ENCODE assay signal across 9 cellular contexts in the genomic region with DNA sequence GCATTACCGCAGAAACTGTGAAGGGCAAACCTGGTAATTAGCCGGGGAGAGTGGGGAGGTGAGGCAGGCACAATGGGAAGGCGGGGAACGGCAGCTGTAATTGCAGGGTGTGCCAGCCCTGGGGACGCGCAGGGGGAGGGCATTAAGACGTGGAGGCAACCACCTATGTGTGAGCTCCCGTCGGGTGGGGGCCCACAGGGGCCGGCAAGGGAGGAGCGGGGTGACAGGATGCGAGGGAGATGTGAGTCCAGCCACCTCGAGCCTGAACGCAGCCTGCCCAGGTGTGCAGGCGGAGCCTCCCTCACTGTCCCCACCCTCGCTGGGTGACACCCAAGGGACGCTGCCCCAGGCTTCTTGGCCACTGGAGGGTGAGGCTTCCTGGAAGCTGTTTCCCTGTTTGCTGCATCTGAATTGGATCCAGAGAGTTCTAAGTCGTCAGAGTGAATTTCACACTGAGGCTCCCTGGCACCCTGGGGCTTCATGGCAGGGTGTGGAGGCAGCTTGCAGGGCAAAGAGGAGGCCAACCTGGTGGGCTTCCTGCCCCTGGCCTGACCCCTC.
DNase-seq lines count a peak whose midpoint lies in the region; ATAC-seq and TF ChIP-seq lines count a peak whose summit lies in the region.
"Had no signal": no experiment of that assay in that cellular context is flagged by ENCODE, and none has a peak within 500 bp of the region (broad histone marks: within the 10 kb centered on the region; RNA-seq: fewer than 3 reads in every experiment).

No MANE protein-coding gene starts in this region.

- H3K36me3 ChIP-seq in RWPE2 (ENCODE audit: low read depth), result no peaks in the 10 kb centered on the region
- no peaks in the 10 kb centered on the region for H3K36me3 ChIP-seq in upper lobe of left lung
- no peaks in the 10 kb centered on the region for H3K36me3 ChIP-seq in brain microvascular endothelial cell (replicated peaks)

- H3K27ac ChIP-seq in RWPE2 (ENCODE audit: poor library complexity, severe bottlenecking) (peak overlapping the region; percentile 8), upper lobe of left lung (peak overlapping the region; percentile 36 to 74 (median 54)), brain microvascular endothelial cell (no peak overlapping the region)

- H3K4me3 ChIP-seq in RWPE2 (ENCODE audit: severe bottlenecking) (no peak overlapping the region), upper lobe of left lung (no peak overlapping the region), brain microvascular endothelial cell (ENCODE audit: low read depth, low read length) (no peak overlapping the region)

- no peak for TF ChIP-seq EP300 in upper lobe of left lung (IDR thresholded peaks at IDR 0.05)

- in situ Hi-C loops in brain microvascular endothelial cell (cut with HindIII; ENCODE audit: low pct_ligation_motif_present, low sequenced_read_pairs), result no loop called here

- WGBS in upper lobe of left lung, 2 donors, result 35 to 52% methylated on average over 13 to 18 of the region's 18 CpGs

- ATAC-seq in RWPE2 (ENCODE audit: low read depth) (peak; percentile 65), left lobe of liver (no peak), upper lobe of left lung (ENCODE audit: low FRiP score in 2 of 2) (peak in 1 of 2 donors; percentile 8), HG03039 (IDR thresholded peaks at IDR 0.05; ENCODE audit: unreplicated experiment) (no peak)

- H3K27me3 ChIP-seq in RWPE2 (ENCODE audit: insufficient read depth, poor library complexity, severe bottlenecking), result no peaks in the 10 kb centered on the region
- no peaks in the 10 kb centered on the region for H3K27me3 ChIP-seq in upper lobe of left lung
- H3K27me3 ChIP-seq in brain microvascular endothelial cell (replicated peaks), result no peaks in the 10 kb centered on the region

- H3K4me1 ChIP-seq in RWPE2 (ENCODE audit: insufficient read depth, poor library complexity, severe bottlenecking) (peaks cover 15% of the 10 kb centered on the region), upper lobe of left lung (peaks cover 38 to 61% (median 43%) of the 10 kb centered on the region in 4 donors)

- no peaks in the 10 kb centered on the region for H3K9me3 ChIP-seq in RWPE2 (ENCODE audit: severe bottlenecking)
- no peaks in the 10 kb centered on the region for H3K9me3 ChIP-seq in upper lobe of left lung

- peak; percentile 3 for DNase-seq in activated gamma-delta T cell treated with Interleukin-2 at 50 U/mL for 16 hours
- DNase-seq in activated gamma-delta T cell (lab: John Stamatoyannopoulos, UW), result no peak
- peak; percentile 78 for DNase-seq in RWPE2 (ENCODE audit: low spot score)
- peak; percentile 38 for DNase-seq in left lobe of liver (ENCODE audit: low spot score)
- DNase-seq in upper lobe of left lung, result peak; percentile 43 to 83
- no peak for DNase-seq in occipital lobe (lab: John Stamatoyannopoulos, UW)
- no peak for DNase-seq in brain microvascular endothelial cell
- DNase-seq: activated CD4-positive, alpha-beta T cell treated with anti-CD3 and anti-CD28 coated beads, Interleukin-2, amount 10 ng/mL, durations not matched to agents 24 days and 14 days had no signal

- no peak for TF ChIP-seq POLR2A in upper lobe of left lung (IDR thresholded peaks at IDR 0.05)

- TF ChIP-seq CTCF in RWPE2 (IDR thresholded peaks at IDR 0.05; ENCODE audit: poor library complexity, severe bottlenecking) (no peak), upper lobe of left lung (IDR thresholded peaks at IDR 0.05) (peak in 1 of 6 experiments; percentile 15), brain microvascular endothelial cell (IDR thresholded peaks at IDR 0.05; ENCODE audit: low read depth, low read length, missing control alignments) (no peak)

Comparison
In these comparisons a context has a peak if more than half of its experiments do, and no peak if none do; other contexts are left out.
1. DNase-seq: peak in activated gamma-delta T cell treated with Interleukin-2 at 50 U/mL for 16 hours (single experiment), RWPE2 (single experiment), left lobe of liver (single experiment) and upper lobe of left lung (2 of 2); none in activated gamma-delta T cell (single experiment), occipital lobe (single experiment) and brain microvascular endothelial cell (single experiment).